In genomic region chr10:133565441-133566294, GRCh38 we compare ENCODE assay signal across 22 cellular contexts. TPM values are rescaled to one million over a fixed set of nuclear protein-coding genes. Genes with fewer than 3 reads are reported as not detected.
DNase-seq lines count a peak whose midpoint lies in the region; ATAC-seq and TF ChIP-seq lines count a peak whose summit lies in the region.
"Had no signal": no experiment of that assay in that cellular context is flagged by ENCODE, and none has a peak within 500 bp of the region (broad histone marks: within the 10 kb centered on the region; RNA-seq: fewer than 3 reads in every experiment).

SYCE1 (minus strand) TSS chr10:133565583; CDS start chr10:133565529, 54 bp downstream.

- H3K9me3 ChIP-seq in hepatocyte (ENCODE audit: low read depth), result no peaks in the 10 kb centered on the region

- POLR2A ChIA-PET in activated CD4-positive, alpha-beta T cell treated with anti-CD3 and anti-CD28 coated beads, Interleukin-2, amount 10 ng/mL, durations not matched to agents 7 days and 5 days (lab: Charles Lee), result no interaction called here
- POLR2A ChIA-PET in naive thymus-derived CD8-positive, alpha-beta T cell (lab: Charles Lee), result no interaction called here

- CTCF ChIA-PET in activated CD4-positive, alpha-beta T cell treated with anti-CD3 and anti-CD28 coated beads, Interleukin-2, amount 10 ng/mL, durations not matched to agents 7 days and 5 days (lab: Charles Lee), result no interaction called here

- H2AFZ ChIP-seq in hepatocyte, result no peak within 1 kb of the TSS

- H3K36me3 ChIP-seq in hepatocyte (replicated peaks; ENCODE audit: insufficient read depth, low read depth), result no peaks in the 10 kb centered on the region
- H3K36me3 ChIP-seq: esophagus squamous epithelium, tibial nerve had no signal

- H3K4me3 ChIP-seq in choroid plexus epithelial cell (ENCODE audit: low read depth, low read length) (no peak within 1 kb of the TSS), hepatocyte (no peak within 1 kb of the TSS)
- H3K4me3 ChIP-seq: SK-N-MC had no signal

- peak; percentile 49 to 70 for ATAC-seq in naive thymus-derived CD8-positive, alpha-beta T cell
- ATAC-seq: activated CD8-positive, alpha-beta T cell treated with anti-CD3 and anti-CD28 coated beads for 36 hours had no signal

- H3K27me3 Mint-ChIP-seq in activated CD4-positive, alpha-beta T cell treated with anti-CD3 and anti-CD28 coated beads, Interleukin-2, amount 10 ng/mL, durations not matched to agents 7 days and 5 days, result peaks cover 2% of the 10 kb centered on the region
- H3K27me3 Mint-ChIP-seq in naive thymus-derived CD8-positive, alpha-beta T cell, result peaks cover 9 to 22% (median 12%) of the 10 kb centered on the region in 5 donors

- DNase-seq in activated CD4-positive, alpha-beta T cell treated with anti-CD3 and anti-CD28 coated beads for 48 hours, result peak; percentile 31
- no peak for DNase-seq in activated CD4-positive, alpha-beta T cell treated with anti-CD3 and anti-CD28 coated beads, Interleukin-2, amount 10 ng/mL, durations not matched to agents 7 days and 5 days
- DNase-seq in GM10266 (ENCODE audit: extremely low spot score) (peak; percentile 18), choroid plexus epithelial cell (ENCODE audit: low read depth) (peak; percentile 1), iPS-NIHi11 (ENCODE audit: low spot score) (no peak), NCI-H1694 (lab: John Stamatoyannopoulos, UW) (no peak), hepatocyte (ENCODE audit: low spot score) (no peak)
- DNase-seq in naive thymus-derived CD8-positive, alpha-beta T cell, result peak in 2 of 10 donors; percentile 32 to 72
- DNase-seq: activated CD8-positive, alpha-beta T cell treated with anti-CD3 and anti-CD28 coated beads for 36 hours; activated gamma-delta T cell; esophagus squamous epithelium; HCEC 1CT; hippocampal formation; NCI-H187; NCI-H510A had no signal

- no peaks in the 10 kb centered on the region for H3K9me2 ChIP-seq in hepatocyte (replicated peaks; ENCODE audit: insufficient read depth)

- no peak within 1 kb of the TSS for H3K27ac Mint-ChIP-seq in activated CD4-positive, alpha-beta T cell treated with anti-CD3 and anti-CD28 coated beads, Interleukin-2, amount 10 ng/mL, durations not matched to agents 7 days and 5 days
- H3K27ac Mint-ChIP-seq in naive thymus-derived CD8-positive, alpha-beta T cell, result peak within 1 kb of the TSS in 2 of 10 donors; percentile 27 to 71
- H3K27ac Mint-ChIP-seq: activated CD8-positive, alpha-beta T cell treated with anti-CD3 and anti-CD28 coated beads for 36 hours had no signal

- no peak within 1 kb of the TSS for H3K4me2 ChIP-seq in hepatocyte

- H4K20me1 ChIP-seq in hepatocyte (ENCODE audit: insufficient read depth, poor library complexity, severe bottlenecking), result no peaks in the 10 kb centered on the region

- no peaks in the 10 kb centered on the region for H3K79me2 ChIP-seq in hepatocyte

- no peak within 1 kb of the TSS for H3K27ac ChIP-seq in hepatocyte
- H3K27ac ChIP-seq: SK-N-MC had no signal

- no peaks in the 10 kb centered on the region for H3K27me3 ChIP-seq in hepatocyte
- H3K27me3 ChIP-seq: tibial nerve had no signal

- WGBS in hepatocyte (ENCODE audit: low lambda C conversion rate, missing lambda C conversion rate), result 97% methylated on average over 68 of the region's 77 CpGs

- H3K4me1 Mint-ChIP-seq in activated CD4-positive, alpha-beta T cell treated with anti-CD3 and anti-CD28 coated beads, Interleukin-2, amount 10 ng/mL, durations not matched to agents 7 days and 5 days, result no peaks in the 10 kb centered on the region
- H3K4me1 Mint-ChIP-seq in naive thymus-derived CD8-positive, alpha-beta T cell, result no peaks in the 10 kb centered on the region
- H3K4me1 Mint-ChIP-seq: CD4-positive, alpha-beta memory T cell had no signal

- H3K36me3 Mint-ChIP-seq in activated CD4-positive, alpha-beta T cell treated with anti-CD3 and anti-CD28 coated beads, Interleukin-2, amount 10 ng/mL, durations not matched to agents 7 days and 5 days (ENCODE audit: low read depth), result no peaks in the 10 kb centered on the region
- no peaks in the 10 kb centered on the region for H3K36me3 Mint-ChIP-seq in naive thymus-derived CD8-positive, alpha-beta T cell
- H3K36me3 Mint-ChIP-seq: CD4-positive, alpha-beta memory T cell had no signal

- H3K4me3 Mint-ChIP-seq in activated CD4-positive, alpha-beta T cell treated with anti-CD3 and anti-CD28 coated beads, Interleukin-2, amount 10 ng/mL, durations not matched to agents 7 days and 5 days, result no peak within 1 kb of the TSS
- peak within 1 kb of the TSS in 2 of 10 donors; percentile 39 to 74 for H3K4me3 Mint-ChIP-seq in naive thymus-derived CD8-positive, alpha-beta T cell
- H3K4me3 Mint-ChIP-seq: activated CD8-positive, alpha-beta T cell treated with anti-CD3 and anti-CD28 coated beads for 36 hours had no signal

- no peak for TF ChIP-seq CTCF in GM10266 (IDR thresholded peaks at IDR 0.05; ENCODE audit: control insufficient read depth, insufficient read depth, low read depth, missing control alignments)
- no peak for TF ChIP-seq CTCF in choroid plexus epithelial cell (conservative IDR thresholded peaks at IDR 0.05; ENCODE audit: low read depth, low read length)
- TF ChIP-seq CTCF in hepatocyte (IDR thresholded peaks at IDR 0.05; ENCODE audit: poor library complexity), result no peak

- H3K4me1 ChIP-seq in hepatocyte (ENCODE audit: insufficient read depth), result no peaks in the 10 kb centered on the region
- H3K4me1 ChIP-seq: esophagus squamous epithelium, tibial nerve had no signal

- H3K9me3 Mint-ChIP-seq in activated CD4-positive, alpha-beta T cell treated with anti-CD3 and anti-CD28 coated beads, Interleukin-2, amount 10 ng/mL, durations not matched to agents 7 days and 5 days, result no peaks in the 10 kb centered on the region
- H3K9me3 Mint-ChIP-seq in naive thymus-derived CD8-positive, alpha-beta T cell, result peaks cover 0 to 15% (median 4%) of the 10 kb centered on the region in 9 donors
- H3K9me3 Mint-ChIP-seq: activated CD8-positive, alpha-beta T cell treated with anti-CD3 and anti-CD28 coated beads for 36 hours had no signal

RNA-seq across cellular contexts. Expression of gene SYCE1, which starts in this region (rescaled TPM):
- under 1 TPM; 0.29 to 0.35 TPM for total RNA-seq in activated CD4-positive, alpha-beta T cell treated with anti-CD3 and anti-CD28 coated beads, Interleukin-2, amount 10 ng/mL, durations not matched to agents 7 days and 5 days
- 1 to 10 TPM in 1 of 2 experiments, under 1 TPM in 1; 0.99 to 1.7 TPM for total RNA-seq in naive thymus-derived CD8-positive, alpha-beta T cell
- under 1 TPM in 2 of 3 donors, not detected in 1; 0.10 to 0.59 TPM for polyA plus RNA-seq in naive thymus-derived CD8-positive, alpha-beta T cell
- not detected in 2 replicates for total RNA-seq in hepatocyte
- polyA plus RNA-seq in hepatocyte, result 0.12 and 0.33 TPM in 2 replicates
- total RNA-seq: A172; activated CD8-positive, alpha-beta T cell treated with anti-CD3 and anti-CD28 coated beads for 36 hours; dermis microvascular lymphatic vessel endothelial cell; M059J; OCI-LY7 had no signal

Comparison
In these comparisons a context has a peak if more than half of its experiments do, and no peak if none do; other contexts are left out.
1. DNase-seq: peak in activated CD4-positive, alpha-beta T cell treated with anti-CD3 and anti-CD28 coated beads for 48 hours (single experiment), GM10266 (single experiment) and choroid plexus epithelial cell (single experiment); none in activated CD4-positive, alpha-beta T cell treated with anti-CD3 and anti-CD28 coated beads, Interleukin-2, amount 10 ng/mL, durations not matched to agents 7 days and 5 days (single experiment), iPS-NIHi11 (single experiment), NCI-H1694 (single experiment) and hepatocyte (single experiment).